ENCODE assay signal across 1 cellular context in genomic region chr12:14900521-14901227, GRCh38.
TF ChIP-seq lines count a peak whose summit lies in the region.

No MANE protein-coding gene starts in this region.

TF ChIP-seq in IMR-90, 13 proteins besides CTCF, POLR2A, EP300 and RAD21:
- TF ChIP-seq CEBPB (IDR thresholded peaks at IDR 0.05; ENCODE audit: low read depth, low read length) (peak; percentile 61), RCOR1 (IDR thresholded peaks at IDR 0.05; ENCODE audit: insufficient replicate concordance, low read length) (no peak)
